21 cellular contexts compared by ENCODE assay signal in the genomic region with DNA sequence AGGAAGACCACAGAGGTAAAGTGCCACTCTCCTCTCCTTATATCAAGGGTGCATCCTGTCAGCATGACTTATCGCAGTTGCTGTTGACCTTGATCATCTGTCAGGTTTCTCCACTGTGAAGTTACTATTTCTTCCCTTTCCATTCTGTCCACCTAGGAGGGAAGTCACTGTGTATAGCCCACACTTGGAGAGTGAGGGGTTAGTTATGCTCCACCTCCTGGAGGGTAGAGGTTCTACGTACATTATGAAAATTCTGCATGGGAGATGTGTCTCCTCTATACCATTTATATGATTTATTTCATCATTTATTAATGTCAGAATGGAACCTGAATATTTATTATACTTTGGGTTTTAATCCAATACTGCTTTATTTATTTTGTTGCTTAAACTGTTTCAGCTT.
"Had no signal": no experiment of that assay in that cellular context is flagged by ENCODE, and none has a peak within 500 bp of the region (broad histone marks: within the 10 kb centered on the region; RNA-seq: fewer than 3 reads in every experiment).

No MANE protein-coding gene starts in this region.

- H3K4me2 ChIP-seq: PC-9 had no signal

- H3K27ac ChIP-seq: brain microvascular endothelial cell, PC-9 had no signal

- DNase-seq: activated CD4-positive, alpha-beta memory T cell treated with anti-CD3 and anti-CD28 coated beads for 36 hours; activated CD4-positive, alpha-beta T cell treated with anti-CD3 and anti-CD28 coated beads, Interleukin-2, amount 10 ng/mL, durations not matched to agents 7 days and 5 days; activated CD4-positive, CD25-positive, alpha-beta regulatory T cell; activated CD8-positive, alpha-beta memory T cell treated with anti-CD3 and anti-CD28 coated beads for 24 hours; activated effector memory CD4-positive, alpha-beta T cell treated with anti-CD3 and anti-CD28 coated beads, Interleukin-2, amount 50 U/mL, for 16 hours; activated naive CD4-positive, alpha-beta T cell treated with anti-CD3 and anti-CD28 coated beads for 36 hours; activated T-cell treated with anti-CD3 and anti-CD28 coated beads, Interleukin-2, amount 50 U/mL, for 4 hours; amygdala; brain microvascular endothelial cell; cerebellar nuclear complex; MM.1S; NCI-H1048; NCI-H146; NCI-H187 treated with DMSO at 0.1 percent for 48 hours; NCI-H345; NCI-H510A; NCI-H82; PC-9; SIG-M5; T-helper 17 cell; T-helper 9 cell had no signal

- H3K27me3 ChIP-seq: brain microvascular endothelial cell had no signal

- ATAC-seq: activated T-cell treated with anti-CD3 and anti-CD28 coated beads, Interleukin-2, amount 50 U/mL, for 4 hours; T-helper 17 cell had no signal

- H3K4me3 ChIP-seq: PC-9 had no signal

- H2AFZ ChIP-seq: PC-9 had no signal

- H3K36me3 ChIP-seq: brain microvascular endothelial cell had no signal
